ENCODE assay signal across 19 cellular contexts in genomic region chr2:231388725-231389346, GRCh38. TPM values are rescaled to one million over a fixed set of nuclear protein-coding genes. Genes with fewer than 3 reads are reported as not detected.
A peak's percentile ranks its signal among the peaks of the same experiment; 100 is the strongest.
DNase-seq lines count a peak whose midpoint lies in the region; ATAC-seq, FAIRE-seq and TF ChIP-seq lines count a peak whose summit lies in the region.
"Had no signal": no experiment of that assay in that cellular context is flagged by ENCODE, and none has a peak within 500 bp of the region (broad histone marks: within the 10 kb centered on the region; RNA-seq: fewer than 3 reads in every experiment).

No MANE protein-coding gene starts in this region.

- H2AFZ ChIP-seq in IMR-90 (replicated peaks; ENCODE audit: low read length, poor library complexity) (peak overlapping the region; percentile 88), astrocyte (ENCODE audit: low read depth, low read length) (peak overlapping the region; percentile 79)

- no peaks in the 10 kb centered on the region for H3K79me1 ChIP-seq in IMR-90 (ENCODE audit: low read depth in 1 of 2, low read length in 2 of 2)

- H3K9me3 ChIP-seq in IMR-90 (ENCODE audit: control insufficient read depth, insufficient read depth, low read length), result peaks cover 4% of the 10 kb centered on the region
- H3K9me3 ChIP-seq in astrocyte (ENCODE audit: insufficient read depth, low read depth, low read length), result no peaks in the 10 kb centered on the region
- H3K9me3 ChIP-seq: BE2C, tibial artery had no signal

- in situ Hi-C loops in IMR-90 (cut with MboI; ENCODE audit: low sequenced_read_pairs), result no loop called here

- H3K4me1 Mint-ChIP-seq in astrocyte (ENCODE audit: low read depth, unreplicated experiment) (peaks cover 18% of the 10 kb centered on the region), naive B cell (peaks cover 42 to 49% (median 45%) of the 10 kb centered on the region in 3 donors)
- peaks cover 54 to 60% of the 10 kb centered on the region in 2 donors for H3K4me1 Mint-ChIP-seq in stimulated activated naive B cell treated with anti-CD40 and anti-IgM and Interleukin-4, amounts not matched to agents 10 μg/mL and 1 μg/mL and 100 μg/mL, for 72 hours
- H3K4me1 Mint-ChIP-seq in stimulated activated naive CD8-positive, alpha-beta T cell treated with anti-CD3 and anti-CD28 coated beads, Interleukin-15, amount 100 ng/mL, for 72 hours, result peaks cover 19% of the 10 kb centered on the region

- FAIRE-seq in astrocyte (lab: Jason Lieb, UNC), result no peak
- FAIRE-seq: GM12878, small intestine had no signal

- H3K18ac ChIP-seq in IMR-90 (ENCODE audit: low read depth, low read length), result no peak overlapping the region

- H3K36me3 Mint-ChIP-seq in astrocyte (ENCODE audit: low read depth, unreplicated experiment) (no peaks in the 10 kb centered on the region), naive B cell (peaks cover 6 to 16% of the 10 kb centered on the region in 2 donors)
- peaks cover 25 to 48% of the 10 kb centered on the region in 2 donors for H3K36me3 Mint-ChIP-seq in stimulated activated naive B cell treated with anti-CD40 and anti-IgM and Interleukin-4, amounts not matched to agents 10 μg/mL and 1 μg/mL and 100 μg/mL, for 72 hours
- H3K36me3 Mint-ChIP-seq: activated CD4-positive, alpha-beta memory T cell treated with anti-CD3 and anti-CD28 coated beads for 36 hours had no signal

- H4K5ac ChIP-seq in IMR-90 (ENCODE audit: low read depth, low read length), result no peak overlapping the region

- no peaks in the 10 kb centered on the region for H3K9me1 ChIP-seq in IMR-90 (ENCODE audit: insufficient read depth, low read length)

- H3K4me2 ChIP-seq in IMR-90 (ENCODE audit: low read depth, low read length) (no peak overlapping the region), astrocyte (ENCODE audit: low read length) (peak overlapping the region; percentile 57)

- H4K8ac ChIP-seq in IMR-90 (ENCODE audit: low read depth in 2 of 2, low read length in 2 of 2), result peak overlapping the region in 1 of 2 experiments; percentile 42; a peak in 2 of 4 replicates

- H3K27me3 ChIP-seq in IMR-90 (ENCODE audit: control insufficient read depth, insufficient read depth, low read length) (peaks cover 7% of the 10 kb centered on the region; the same call in 1 of the 2 replicates), astrocyte (ENCODE audit: insufficient read depth, low read length) (no peaks in the 10 kb centered on the region)
- H3K27me3 ChIP-seq: BE2C had no signal

- H3K36me3 ChIP-seq in IMR-90 (ENCODE audit: control insufficient read depth, insufficient read depth, low read length) (no peaks in the 10 kb centered on the region), astrocyte (ENCODE audit: insufficient read depth, low read length) (no peaks in the 10 kb centered on the region)
- H3K36me3 ChIP-seq: BE2C had no signal

- H2BK15ac ChIP-seq in IMR-90 (ENCODE audit: low read depth, low read length), result no peak overlapping the region; the same call in 2 of the 3 replicates

- WGBS in IMR-90 (ENCODE audit: extremely low coverage in 2 of 2, insufficient read length in 1 of 2), 2 experiments, result 91% methylated on average over 8 of the region's 15 CpGs; no CpG with 5 or more reads in 1 of the 2 experiments

- H3K23ac ChIP-seq in IMR-90 (ENCODE audit: low read depth, low read length), result no peak overlapping the region

- TF ChIP-seq RAD21 in IMR-90 (IDR thresholded peaks at IDR 0.05; ENCODE audit: low read length), result no peak

- no TSS peak for BruUV-seq in IMR-90 (replicated peaks; lab: Mats Ljungman, UMichigan)

- no peak overlapping the region for H3K27ac ChIP-seq in IMR-90 (ENCODE audit: insufficient read depth, low read length)
- H3K27ac ChIP-seq in astrocyte (ENCODE audit: low read depth, low read length), result no peak overlapping the region
- H3K27ac ChIP-seq: tibial artery had no signal

- TF ChIP-seq CTCF in IMR-90 (conservative IDR thresholded peaks at IDR 0.05; ENCODE audit: low read depth, low read length) (no peak), astrocyte (IDR thresholded peaks at IDR 0.05; ENCODE audit: insufficient read depth, low read depth, low read length) (no peak)

- no peak for TF ChIP-seq POLR2A in IMR-90 (IDR thresholded peaks at IDR 0.05; ENCODE audit: low read depth, low read length)

- no peak overlapping the region; the same call in 1 of the 2 replicates for H3K4ac ChIP-seq in IMR-90 (ENCODE audit: low read depth, low read length)

- no peak overlapping the region for H2AK5ac ChIP-seq in IMR-90 (ENCODE audit: low read depth, low read length)

- POLR2A ChIA-PET in IMR-90 (lab: Charles Lee; ENCODE audit: unreplicated experiment), result no interaction called here

- H3K4me3 Mint-ChIP-seq in astrocyte (ENCODE audit: unreplicated experiment) (no peak overlapping the region), naive B cell (peak overlapping the region in 1 of 8 donors; percentile 55)
- no peak overlapping the region for H3K4me3 Mint-ChIP-seq in stimulated activated naive B cell treated with anti-CD40 and anti-IgM and Interleukin-4, amounts not matched to agents 10 μg/mL and 1 μg/mL and 100 μg/mL, for 72 hours
- no peak overlapping the region for H3K4me3 Mint-ChIP-seq in stimulated activated naive CD8-positive, alpha-beta T cell treated with anti-CD3 and anti-CD28 coated beads, Interleukin-15, amount 100 ng/mL, for 72 hours
- H3K4me3 Mint-ChIP-seq: activated CD4-positive, alpha-beta memory T cell treated with anti-CD3 and anti-CD28 coated beads for 36 hours had no signal

- H3K4me3 ChIP-seq in IMR-90 (ENCODE audit: insufficient read depth, low read depth, low read length) (no peak overlapping the region), astrocyte (ENCODE audit: insufficient read depth, low read depth, low read length) (no peak overlapping the region)
- H3K4me3 ChIP-seq: GM12878, tibial artery had no signal

- H4K20me1 ChIP-seq in IMR-90 (ENCODE audit: insufficient read depth, low read length) (no peaks in the 10 kb centered on the region; the same call in 1 of the 2 replicates), astrocyte (ENCODE audit: insufficient read depth, low read length) (no peaks in the 10 kb centered on the region)

- intact Hi-C loops in IMR-90 (cut with micrococcal nuclease), result no loop called here

- H3K56ac ChIP-seq in IMR-90 (ENCODE audit: extremely low read depth, insufficient read depth, low read length), result no peak overlapping the region

- ATAC-seq in IMR-90 (ENCODE audit: low read depth), result no peak; the same call in 1 of the 2 replicates
- no peak for ATAC-seq in naive B cell (ENCODE audit: low read depth in 2 of 2)
- ATAC-seq in stimulated activated naive B cell treated with anti-CD40 and anti-IgM and Interleukin-4, amounts not matched to agents 10 μg/mL and 1 μg/mL and 100 μg/mL, for 72 hours (replicated peaks), result no peak
- ATAC-seq in HG02938 (IDR thresholded peaks at IDR 0.05; ENCODE audit: unreplicated experiment), result no peak
- no peak for ATAC-seq in stimulated activated naive CD8-positive, alpha-beta T cell treated with anti-CD3 and anti-CD28 coated beads, Interleukin-15, amount 100 ng/mL, for 72 hours
- ATAC-seq: activated naive CD4-positive, alpha-beta T cell treated with anti-CD3 and anti-CD28 coated beads, Interleukin-2, amount 50 U/mL, for 72 hours; GM12878 had no signal

- H3K9me3 Mint-ChIP-seq in astrocyte (ENCODE audit: unreplicated experiment), result peaks cover 13% of the 10 kb centered on the region
- peaks cover 4 to 13% (median 6%) of the 10 kb centered on the region in 7 donors for H3K9me3 Mint-ChIP-seq in naive B cell
- H3K9me3 Mint-ChIP-seq in stimulated activated naive B cell treated with anti-CD40 and anti-IgM and Interleukin-4, amounts not matched to agents 10 μg/mL and 1 μg/mL and 100 μg/mL, for 72 hours, result peaks cover 6 to 8% of the 10 kb centered on the region in 2 donors
- H3K9me3 Mint-ChIP-seq in stimulated activated naive CD8-positive, alpha-beta T cell treated with anti-CD3 and anti-CD28 coated beads, Interleukin-15, amount 100 ng/mL, for 72 hours, result peaks cover 9 to 10% of the 10 kb centered on the region in 2 donors

- no peaks in the 10 kb centered on the region for H3K79me2 ChIP-seq in astrocyte (ENCODE audit: insufficient read depth, low read length)

- H3K27ac Mint-ChIP-seq in astrocyte (ENCODE audit: unreplicated experiment) (no peak overlapping the region), naive B cell (peak overlapping the region in 5 of 6 donors; percentile 82 to 93 (median 92))
- H3K27ac Mint-ChIP-seq in stimulated activated naive B cell treated with anti-CD40 and anti-IgM and Interleukin-4, amounts not matched to agents 10 μg/mL and 1 μg/mL and 100 μg/mL, for 72 hours, result peak overlapping the region; percentile 89
- H3K27ac Mint-ChIP-seq in stimulated activated naive CD8-positive, alpha-beta T cell treated with anti-CD3 and anti-CD28 coated beads, Interleukin-15, amount 100 ng/mL, for 72 hours, result peak overlapping the region in 1 of 2 donors; percentile 14
- H3K27ac Mint-ChIP-seq: activated CD4-positive, alpha-beta memory T cell treated with anti-CD3 and anti-CD28 coated beads for 36 hours had no signal

- H3K9ac ChIP-seq in IMR-90 (ENCODE audit: low read depth, low read length) (no peak overlapping the region), astrocyte (ENCODE audit: low read length) (no peak overlapping the region)

- H2AK9ac ChIP-seq in IMR-90 (replicated peaks; ENCODE audit: low read depth, low read length, poor library complexity), result peak overlapping the region; percentile 75

- H2BK5ac ChIP-seq in IMR-90 (ENCODE audit: low read depth, low read length, poor library complexity, severe bottlenecking), result no peak overlapping the region

- H2BK120ac ChIP-seq in IMR-90 (ENCODE audit: low read depth, low read length), result peak overlapping the region; percentile 14; the same call in 1 of the 2 replicates

- no peak overlapping the region for H3K14ac ChIP-seq in IMR-90 (replicated peaks; ENCODE audit: low read depth, low read length)

- H3K4me1 ChIP-seq in IMR-90 (ENCODE audit: control insufficient read depth, insufficient read depth, low read length) (peaks cover 9% of the 10 kb centered on the region), astrocyte (ENCODE audit: insufficient read depth, low read length) (peaks cover 25% of the 10 kb centered on the region)

- dilution Hi-C loops in IMR-90 (cut with HindIII; ENCODE audit: low sequenced_read_pairs, unreplicated experiment), result no loop called here

- CTCF ChIA-PET in IMR-90 (lab: Yijun Ruan, JAX), result no interaction called here

- no peak overlapping the region for H4K91ac ChIP-seq in IMR-90 (ENCODE audit: insufficient read depth, low read depth, low read length)

- H3K27me3 Mint-ChIP-seq in astrocyte (ENCODE audit: low read depth, unreplicated experiment) (peaks cover 28% of the 10 kb centered on the region), naive B cell (no peaks in the 10 kb centered on the region)
- H3K27me3 Mint-ChIP-seq in stimulated activated naive B cell treated with anti-CD40 and anti-IgM and Interleukin-4, amounts not matched to agents 10 μg/mL and 1 μg/mL and 100 μg/mL, for 72 hours, result no peaks in the 10 kb centered on the region
- H3K27me3 Mint-ChIP-seq in stimulated activated naive CD8-positive, alpha-beta T cell treated with anti-CD3 and anti-CD28 coated beads, Interleukin-15, amount 100 ng/mL, for 72 hours, result peaks cover 25% of the 10 kb centered on the region

- H2BK20ac ChIP-seq in IMR-90 (ENCODE audit: low read depth, low read length), result no peak overlapping the region

- DNase-seq in IMR-90, result no peak
- DNase-seq in astrocyte (ENCODE audit: low read depth), result no peak
- no peak for DNase-seq in naive B cell
- DNase-seq in stimulated activated naive B cell treated with anti-CD40 and anti-IgM and Interleukin-4, amounts not matched to agents 10 μg/mL and 1 μg/mL and 100 μg/mL, for 72 hours, result no peak
- no peak for DNase-seq in NCI-H1694 (lab: John Stamatoyannopoulos, UW)
- DNase-seq in islet precursor cell, result no peak
- DNase-seq in stimulated activated naive CD8-positive, alpha-beta T cell treated with anti-CD3 and anti-CD28 coated beads, Interleukin-15, amount 100 ng/mL, for 72 hours, result no peak
- DNase-seq: activated CD4-positive, alpha-beta memory T cell treated with anti-CD3 and anti-CD28 coated beads for 36 hours; activated T-cell treated with anti-CD3 and anti-CD28 coated beads, Interleukin-2, amount 50 U/mL, for 48 hours; BE2C; erythroblast; GF-D8; NCI-H187; small intestine; stimulated activated CD8-positive, alpha-beta memory T cell treated with anti-CD3 and anti-CD28 coated beads, Interleukin-4, amount 100 ng/mL, for 48 hours; tibial artery had no signal

RNA-seq across cellular contexts. Expression of gene B3GNT7, which starts 6.7 kb away (rescaled TPM):
- total RNA-seq in IMR-90 (2012; rRNA removed), result under 0.01 TPM in 2 replicates
- 0.03 and 0.07 TPM in 2 replicates for polyA plus RNA-seq in IMR-90 (2012; rRNA removed)
- polyA plus RNA-seq in IMR-90 (2012; cell fraction: cytosol; rRNA removed), result 0.04 and 0.51 TPM in 2 replicates
- 0.13 and 0.33 TPM in 2 replicates for polyA plus RNA-seq in IMR-90 (2012; cell fraction: nucleus; rRNA removed; ENCODE audit: low replicate concordance)
- total RNA-seq in astrocyte, result 1.2 and 1.7 TPM in 2 replicates
- polyA plus RNA-seq in naive B cell (ENCODE audit: low read depth in 6 of 6), result 1 to 10 TPM in 4 of 6 donors, under 1 TPM in 2; 0.35 to 2.3 (median 1.2) TPM
- total RNA-seq: activated CD4-positive, alpha-beta memory T cell treated with anti-CD3 and anti-CD28 coated beads for 36 hours had no signal
